In genomic region chr20:63848003-63848911, GRCh38 we compare ENCODE assay signal across 13 cellular contexts. TPM values are rescaled to one million over a fixed set of nuclear protein-coding genes. Genes with fewer than 3 reads are reported as not detected.
DNase-seq lines count a peak whose midpoint lies in the region; ATAC-seq, FAIRE-seq and TF ChIP-seq lines count a peak whose summit lies in the region.
"Had no signal": no experiment of that assay in that cellular context is flagged by ENCODE, and none has a peak within 500 bp of the region (broad histone marks: within the 10 kb centered on the region; RNA-seq: fewer than 3 reads in every experiment).

No MANE protein-coding gene starts in this region.

- no peak overlapping the region for H3K27ac Mint-ChIP-seq in effector memory CD8-positive, alpha-beta T cell
- H3K27ac Mint-ChIP-seq: activated naive CD4-positive, alpha-beta T cell treated with anti-CD3 and anti-CD28 coated beads for 36 hours; nephron progenitor cell had no signal

- DNase-seq in cardiac muscle cell (ENCODE audit: low read depth in 1 of 2, low spot score in 1 of 2) (no peak), Right ventricle myocardium inferior (ENCODE audit: missing footprints) (no peak), heart left ventricle (peak in 4 of 5 donors; percentile 61 to 73 (median 66)), globus pallidus (ENCODE audit: low spot score) (no peak), GM12891 (ENCODE audit: insufficient read length, low spot score) (no peak), NCI-H2081 treated with DMSO at 0.1 percent for 48 hours (lab: John Stamatoyannopoulos, UW) (no peak)
- no peak for DNase-seq in effector memory CD8-positive, alpha-beta T cell
- DNase-seq: activated naive CD4-positive, alpha-beta T cell treated with anti-CD3 and anti-CD28 coated beads for 36 hours; NCI-H226 had no signal

- WGBS in heart left ventricle, 4 donors, result 63 to 79% (median 71%) methylated on average over 18 to 28 of the region's 28 CpGs
- 64 to 69% methylated on average over 26 to 28 of the region's 28 CpGs for WGBS in mesodermal cell (ENCODE audit: insufficient coverage in 2 of 2), 2 experiments

- H3K27me3 Mint-ChIP-seq in effector memory CD8-positive, alpha-beta T cell, result peaks cover 34 to 47% of the 10 kb centered on the region in 2 donors

- no peaks in the 10 kb centered on the region for H3K9me3 Mint-ChIP-seq in effector memory CD8-positive, alpha-beta T cell
- H3K9me3 Mint-ChIP-seq: activated naive CD4-positive, alpha-beta T cell treated with anti-CD3 and anti-CD28 coated beads for 36 hours; nephron progenitor cell had no signal

- no peak overlapping the region for H3K4me3 Mint-ChIP-seq in effector memory CD8-positive, alpha-beta T cell
- H3K4me3 Mint-ChIP-seq: activated naive CD4-positive, alpha-beta T cell treated with anti-CD3 and anti-CD28 coated beads for 36 hours; nephron progenitor cell had no signal

- TF ChIP-seq CTCF in cardiac muscle cell (IDR thresholded peaks at IDR 0.05; ENCODE audit: low read depth, low read length), result no peak
- no peak for TF ChIP-seq CTCF in heart left ventricle (IDR thresholded peaks at IDR 0.05)

- H3K4me1 ChIP-seq in cardiac muscle cell (ENCODE audit: low read depth), result peaks cover 32% of the 10 kb centered on the region
- H3K4me1 ChIP-seq in heart left ventricle, result peaks cover 0 to 62% (median 45%) of the 10 kb centered on the region in 12 donors
- peaks cover 21% of the 10 kb centered on the region for H3K4me1 ChIP-seq in mesodermal cell (ENCODE audit: control insufficient read depth, insufficient read depth, low read length, poor library complexity, severe bottlenecking)

- peaks cover 4 to 13% of the 10 kb centered on the region in 2 donors for H3K4me1 Mint-ChIP-seq in effector memory CD8-positive, alpha-beta T cell (ENCODE audit: low read depth in 2 of 2)

- H3K27ac ChIP-seq in cardiac muscle cell (peak overlapping the region; percentile 91), heart left ventricle (peak overlapping the region; percentile 71 to 96 (median 84)), mesodermal cell (ENCODE audit: low read depth, low read length, severe bottlenecking) (peak overlapping the region; percentile 62)
- H3K27ac ChIP-seq: tibial artery had no signal

- no peak for FAIRE-seq in GM12891 (lab: Jason Lieb, UNC)
- FAIRE-seq: TTC549 had no signal

- no peaks in the 10 kb centered on the region for H3K27me3 ChIP-seq in cardiac muscle cell
- H3K27me3 ChIP-seq in heart left ventricle, result peaks cover 0 to 32% (median 0%) of the 10 kb centered on the region in 9 donors

- H3K36me3 Mint-ChIP-seq in effector memory CD8-positive, alpha-beta T cell (ENCODE audit: insufficient read depth), result peaks cover 4% of the 10 kb centered on the region

- TF ChIP-seq POLR2A in heart left ventricle (IDR thresholded peaks at IDR 0.05) (no peak), GM12891 (IDR thresholded peaks at IDR 0.05; ENCODE audit: low read depth, low read length) (no peak)

- no peak overlapping the region for H3K4me3 ChIP-seq in cardiac muscle cell
- H3K4me3 ChIP-seq in heart left ventricle, result no peak overlapping the region
- no peak overlapping the region for H3K4me3 ChIP-seq in mesodermal cell (ENCODE audit: extremely low read depth, insufficient read depth, low read length, poor library complexity, severe bottlenecking)
- H3K4me3 ChIP-seq: tibial artery had no signal

- ATAC-seq in Right ventricle myocardium inferior (no peak), heart left ventricle (peak; percentile 15 to 52 (median 38))
- no peak for ATAC-seq in effector memory CD8-positive, alpha-beta T cell (replicated peaks)

- intact Hi-C loops in Right ventricle myocardium inferior (cut with DNase I), result no loop called here
- intact Hi-C loops in heart left ventricle (cut with DNase I), result no loop called here

- H3K9me3 ChIP-seq in cardiac muscle cell (ENCODE audit: low read depth) (no peaks in the 10 kb centered on the region), heart left ventricle (no peaks in the 10 kb centered on the region), mesodermal cell (ENCODE audit: control insufficient read depth, low read length) (no peaks in the 10 kb centered on the region)
- H3K9me3 ChIP-seq: tibial artery had no signal

- H3K36me3 ChIP-seq in cardiac muscle cell (no peaks in the 10 kb centered on the region), heart left ventricle (no peaks in the 10 kb centered on the region), mesodermal cell (ENCODE audit: control insufficient read depth, insufficient read depth, low read length) (no peaks in the 10 kb centered on the region)
- H3K36me3 ChIP-seq: tibial artery had no signal

TF ChIP-seq in GM12891, 5 proteins besides CTCF, POLR2A, EP300 and RAD21:
- TF ChIP-seq SPI1 (IDR thresholded peaks at IDR 0.05; ENCODE audit: low read depth, low read length) (no peak), TAF1 (IDR thresholded peaks at IDR 0.05; ENCODE audit: low read depth, low read length) (no peak), PAX5 (IDR thresholded peaks at IDR 0.05; ENCODE audit: insufficient read depth, low read length, severe bottlenecking) (no peak)

RNA-seq across cellular contexts. Expression of gene ABHD16B, which starts 13.0 kb away (rescaled TPM):
- not detected in 2 replicates for total RNA-seq in cardiac muscle cell
- 3.4 and 4.6 TPM in 2 replicates for polyA plus RNA-seq in cardiac muscle cell
- not detected for total RNA-seq in Right ventricle myocardium inferior
- total RNA-seq in heart left ventricle, result not detected
- polyA plus RNA-seq in heart left ventricle, result under 1 TPM; 0.12 to 0.72 TPM
- not detected for polyA plus RNA-seq in mesodermal cell (2013, experiment 1 of 2)
- not detected for polyA plus RNA-seq in mesodermal cell (2013, experiment 2 of 2)
- polyA plus RNA-seq in GM12891 (2012; ENCODE audit: low read depth, missing spikeins), result 0.26 TPM
- total RNA-seq: activated naive CD4-positive, alpha-beta T cell treated with anti-CD3 and anti-CD28 coated beads for 36 hours had no signal

RNA-seq across cellular contexts. Expression of gene TPD52L2, which starts 16.8 kb away (rescaled TPM):
- total RNA-seq in cardiac muscle cell, result 103 and 105 TPM in 2 replicates
- polyA plus RNA-seq in cardiac muscle cell, result 114 and 121 TPM in 2 replicates
- 78.0 TPM for total RNA-seq in Right ventricle myocardium inferior
- total RNA-seq in heart left ventricle, result 100 to 1,000 TPM in 1 of 9 donors, 10 to 100 TPM in 8; 65.0 to 122 (median 72.2) TPM
- polyA plus RNA-seq in heart left ventricle, result 100 to 1,000 TPM in 1 of 2 donors, 10 to 100 TPM in 1; 44.4 to 179 TPM
- polyA plus RNA-seq in mesodermal cell (2013, experiment 1 of 2), result 103 TPM
- 100 TPM for polyA plus RNA-seq in mesodermal cell (2013, experiment 2 of 2)
- polyA plus RNA-seq in GM12891 (2012; ENCODE audit: low read depth, missing spikeins), result 41.8 TPM

RNA-seq across cellular contexts. Expression of gene ZBTB46, which starts 17.2 kb away (rescaled TPM):
- total RNA-seq in cardiac muscle cell (43.1 and 53.4 TPM in 2 replicates), Right ventricle myocardium inferior (13.8 TPM), heart left ventricle (10 to 100 TPM; 11.2 to 27.4 (median 14.4) TPM)
- polyA plus RNA-seq in cardiac muscle cell (24.1 and 24.5 TPM in 2 replicates), heart left ventricle (1 to 10 TPM; 6.6 to 8.2 TPM)
- polyA plus RNA-seq in mesodermal cell (2013, experiment 1 of 2), result 18.5 TPM
- polyA plus RNA-seq in mesodermal cell (2013, experiment 2 of 2), result 15.9 TPM
- polyA plus RNA-seq in GM12891 (2012; ENCODE audit: low read depth, missing spikeins), result 2.8 TPM

RNA-seq across cellular contexts. Expression of gene DNAJC5, which starts 46.7 kb away (rescaled TPM):
- total RNA-seq in cardiac muscle cell, result 37.7 and 45.4 TPM in 2 replicates
- polyA plus RNA-seq in cardiac muscle cell, result 9.4 and 10.2 TPM in 2 replicates
- 41.4 TPM for total RNA-seq in Right ventricle myocardium inferior
- 10 to 100 TPM; 34.8 to 57.1 (median 46.1) TPM for total RNA-seq in heart left ventricle
- polyA plus RNA-seq in heart left ventricle, result 10 to 100 TPM; 21.1 to 46.3 TPM
- 20.9 TPM for polyA plus RNA-seq in mesodermal cell (2013, experiment 1 of 2)
- 19.1 TPM for polyA plus RNA-seq in mesodermal cell (2013, experiment 2 of 2)
- polyA plus RNA-seq in GM12891 (2012; ENCODE audit: low read depth, missing spikeins), result 18.2 TPM

Comparison
In these comparisons a context has a peak if more than half of its experiments do, and no peak if none do; other contexts are left out.
1. DNase-seq: peak in heart left ventricle (4 of 5); none in cardiac muscle cell (0 of 2), Right ventricle myocardium inferior (single experiment), globus pallidus (single experiment), GM12891 (single experiment), NCI-H2081 treated with DMSO at 0.1 percent for 48 hours (single experiment) and effector memory CD8-positive, alpha-beta T cell (0 of 3).
2. ATAC-seq: peak in heart left ventricle (4 of 4); none in Right ventricle myocardium inferior (single experiment) and effector memory CD8-positive, alpha-beta T cell (single experiment).
3. Peak in every context shown above with its lines, with median percentiles within 50 percentile points of each other: H3K27ac ChIP-seq.